Comparison of ENCODE assay signal across 1 cellular context in the genomic region with DNA sequence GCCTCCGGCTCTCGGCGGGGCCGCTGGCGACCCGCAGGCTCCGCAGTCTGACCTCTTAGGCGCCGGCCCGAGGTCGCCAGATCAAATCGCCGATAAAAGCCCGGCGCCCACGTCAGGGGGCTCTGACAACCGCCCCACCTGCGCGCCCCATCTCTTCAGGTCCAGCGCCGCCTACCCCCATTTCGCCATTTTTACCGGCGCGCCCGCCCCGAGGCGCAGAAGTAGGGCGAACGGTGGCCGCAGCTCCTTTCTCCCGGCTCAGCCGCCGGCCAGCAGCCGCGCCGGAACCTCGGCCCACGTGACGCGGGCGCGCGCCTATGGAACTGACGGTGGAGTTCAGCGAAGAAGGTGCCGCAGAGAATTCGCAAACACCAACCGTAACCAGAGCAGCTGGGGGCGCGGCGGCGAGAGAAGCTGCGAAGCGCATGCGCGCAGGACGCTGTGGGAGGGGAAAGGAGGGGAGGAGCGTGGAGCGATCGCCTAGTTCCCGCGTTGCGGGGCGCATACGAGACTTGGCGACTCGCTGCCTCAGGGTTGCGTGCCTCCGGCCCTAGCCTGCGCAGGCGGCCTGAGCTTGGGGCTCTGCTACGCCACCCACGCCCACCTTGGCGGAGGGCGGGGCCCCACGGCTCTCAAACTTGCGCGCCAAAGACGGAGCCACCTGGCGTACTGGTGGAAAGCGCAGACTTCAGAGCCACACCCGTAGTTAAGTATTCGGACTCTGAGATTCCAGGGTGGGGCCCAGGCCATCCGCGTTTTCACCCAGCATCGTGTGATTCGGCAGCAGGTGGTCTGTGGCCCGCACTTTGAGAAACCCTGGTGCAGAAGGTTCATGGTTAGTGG.
A peak's percentile ranks its signal among the peaks of the same experiment; 100 is the strongest.
TF ChIP-seq lines count a peak whose summit lies in the region.

A gene with protein sequence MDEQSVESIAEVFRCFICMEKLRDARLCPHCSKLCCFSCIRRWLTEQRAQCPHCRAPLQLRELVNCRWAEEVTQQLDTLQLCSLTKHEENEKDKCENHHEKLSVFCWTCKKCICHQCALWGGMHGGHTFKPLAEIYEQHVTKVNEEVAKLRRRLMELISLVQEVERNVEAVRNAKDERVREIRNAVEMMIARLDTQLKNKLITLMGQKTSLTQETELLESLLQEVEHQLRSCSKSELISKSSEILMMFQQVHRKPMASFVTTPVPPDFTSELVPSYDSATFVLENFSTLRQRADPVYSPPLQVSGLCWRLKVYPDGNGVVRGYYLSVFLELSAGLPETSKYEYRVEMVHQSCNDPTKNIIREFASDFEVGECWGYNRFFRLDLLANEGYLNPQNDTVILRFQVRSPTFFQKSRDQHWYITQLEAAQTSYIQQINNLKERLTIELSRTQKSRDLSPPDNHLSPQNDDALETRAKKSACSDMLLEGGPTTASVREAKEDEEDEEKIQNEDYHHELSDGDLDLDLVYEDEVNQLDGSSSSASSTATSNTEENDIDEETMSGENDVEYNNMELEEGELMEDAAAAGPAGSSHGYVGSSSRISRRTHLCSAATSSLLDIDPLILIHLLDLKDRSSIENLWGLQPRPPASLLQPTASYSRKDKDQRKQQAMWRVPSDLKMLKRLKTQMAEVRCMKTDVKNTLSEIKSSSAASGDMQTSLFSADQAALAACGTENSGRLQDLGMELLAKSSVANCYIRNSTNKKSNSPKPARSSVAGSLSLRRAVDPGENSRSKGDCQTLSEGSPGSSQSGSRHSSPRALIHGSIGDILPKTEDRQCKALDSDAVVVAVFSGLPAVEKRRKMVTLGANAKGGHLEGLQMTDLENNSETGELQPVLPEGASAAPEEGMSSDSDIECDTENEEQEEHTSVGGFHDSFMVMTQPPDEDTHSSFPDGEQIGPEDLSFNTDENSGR (minus strand): TSS at position 418 of the 843 bp plus-strand sequence. CDS start 419 bp downstream, outside the sequence.

TF ChIP-seq in HepG2, 621 proteins besides CTCF, POLR2A, EP300 and RAD21 (continued from another document and continues in another):
- TF ChIP-seq RBM22 (optimal IDR thresholded peaks at IDR 0.05; ENCODE audit: low read length) (peak; percentile 82), SNAPC4 (CRISPR knock-in tag; IDR thresholded peaks at IDR 0.05) (no peak), HOXA5 (CRISPR knock-in tag; IDR thresholded peaks at IDR 0.05) (peak; percentile 55), ZMYM4 (CRISPR knock-in tag; IDR thresholded peaks at IDR 0.05) (peak; percentile 98), ZNF34 (CRISPR knock-in tag; IDR thresholded peaks at IDR 0.05; ENCODE audit: borderline replicate concordance) (no peak), ZNF7 (CRISPR knock-in tag; IDR thresholded peaks at IDR 0.05) (no peak), ZFY (CRISPR knock-in tag; IDR thresholded peaks at IDR 0.05) (peak; percentile 86), ZNF678 (CRISPR knock-in tag; IDR thresholded peaks at IDR 0.05) (no peak), GATAD2A (CRISPR knock-in tag; IDR thresholded peaks at IDR 0.05) (peak; percentile 53), NR0B2 (CRISPR knock-in tag; IDR thresholded peaks at IDR 0.05) (peak; percentile 77; the same call in 1 of the 2 replicates), ZNF318 (CRISPR knock-in tag; IDR thresholded peaks at IDR 0.05) (peak; percentile 85; the same call in 1 of the 2 replicates), JUND (CRISPR knock-in tag; IDR thresholded peaks at IDR 0.05) (no peak), ZBTB38 (CRISPR knock-in tag; IDR thresholded peaks at IDR 0.05) (peak; percentile 72; the same call in 1 of the 2 replicates), ZNF225 (CRISPR knock-in tag; IDR thresholded peaks at IDR 0.05) (0 out of 2 replicates have a peak, but pooled peaks have one; percentile 46), SMYD3 (CRISPR knock-in tag; IDR thresholded peaks at IDR 0.05) (peak; percentile 61; the same call in 1 of the 2 replicates), ZNF629 (CRISPR knock-in tag; conservative IDR thresholded peaks at IDR 0.05) (peak; percentile 45; the same call in 1 of the 2 replicates), ZFX (CRISPR knock-in tag; IDR thresholded peaks at IDR 0.05; ENCODE audit: low read depth) (peak; percentile 84), ELK4 (CRISPR knock-in tag; IDR thresholded peaks at IDR 0.05; ENCODE audit: borderline replicate concordance) (no peak), HNRNPH1 (optimal IDR thresholded peaks at IDR 0.05; ENCODE audit: low read depth, low read length) (no peak), TMF1 (CRISPR knock-in tag; IDR thresholded peaks at IDR 0.05; ENCODE audit: low read depth) (peak; percentile 58; the same call in 1 of the 2 replicates), GTF3A (CRISPR knock-in tag; conservative IDR thresholded peaks at IDR 0.05) (no peak), ZMAT3 (CRISPR knock-in tag; conservative IDR thresholded peaks at IDR 0.05) (no peak; the same call in 1 of the 2 replicates), FOSL1 (CRISPR knock-in tag; IDR thresholded peaks at IDR 0.05; ENCODE audit: borderline replicate concordance) (no peak), ERF (CRISPR knock-in tag; IDR thresholded peaks at IDR 0.05) (peak; percentile 59; the same call in 1 of the 2 replicates), MIER2 (CRISPR knock-in tag; IDR thresholded peaks at IDR 0.05) (no peak), SPEN (CRISPR knock-in tag; IDR thresholded peaks at IDR 0.05; ENCODE audit: low read depth) (peak; percentile 82), ZNF841 (CRISPR knock-in tag; IDR thresholded peaks at IDR 0.05; ENCODE audit: borderline replicate concordance) (no peak)
- TF ChIP-seq, protein P1, sequence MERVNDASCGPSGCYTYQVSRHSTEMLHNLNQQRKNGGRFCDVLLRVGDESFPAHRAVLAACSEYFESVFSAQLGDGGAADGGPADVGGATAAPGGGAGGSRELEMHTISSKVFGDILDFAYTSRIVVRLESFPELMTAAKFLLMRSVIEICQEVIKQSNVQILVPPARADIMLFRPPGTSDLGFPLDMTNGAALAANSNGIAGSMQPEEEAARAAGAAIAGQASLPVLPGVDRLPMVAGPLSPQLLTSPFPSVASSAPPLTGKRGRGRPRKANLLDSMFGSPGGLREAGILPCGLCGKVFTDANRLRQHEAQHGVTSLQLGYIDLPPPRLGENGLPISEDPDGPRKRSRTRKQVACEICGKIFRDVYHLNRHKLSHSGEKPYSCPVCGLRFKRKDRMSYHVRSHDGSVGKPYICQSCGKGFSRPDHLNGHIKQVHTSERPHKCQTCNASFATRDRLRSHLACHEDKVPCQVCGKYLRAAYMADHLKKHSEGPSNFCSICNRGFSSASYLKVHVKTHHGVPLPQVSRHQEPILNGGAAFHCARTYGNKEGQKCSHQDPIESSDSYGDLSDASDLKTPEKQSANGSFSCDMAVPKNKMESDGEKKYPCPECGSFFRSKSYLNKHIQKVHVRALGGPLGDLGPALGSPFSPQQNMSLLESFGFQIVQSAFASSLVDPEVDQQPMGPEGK (CRISPR knock-in tag; IDR thresholded peaks at IDR 0.05) = peak; percentile 55
- TF ChIP-seq, protein P2, sequence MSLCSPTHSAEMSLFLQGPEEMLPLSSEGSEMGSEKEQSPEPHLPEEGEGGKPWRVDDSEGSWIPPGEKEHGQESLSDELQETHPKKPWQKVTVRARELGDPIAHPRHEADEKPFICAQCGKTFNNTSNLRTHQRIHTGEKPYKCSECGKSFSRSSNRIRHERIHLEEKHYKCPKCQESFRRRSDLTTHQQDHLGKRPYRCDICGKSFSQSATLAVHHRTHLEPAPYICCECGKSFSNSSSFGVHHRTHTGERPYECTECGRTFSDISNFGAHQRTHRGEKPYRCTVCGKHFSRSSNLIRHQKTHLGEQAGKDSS (CRISPR knock-in tag; IDR thresholded peaks at IDR 0.05; ENCODE audit: borderline replicate concordance, low read depth) = 0 out of 2 replicates have a peak, but pooled peaks have one; percentile 8
